Comparison of ENCODE assay signal across 8 cellular contexts in genomic region chr13:52599853-52600603, GRCh38. TPM values are rescaled to one million over a fixed set of nuclear protein-coding genes. Genes with fewer than 3 reads are reported as not detected.
DNase-seq lines count a peak whose midpoint lies in the region; ATAC-seq, FAIRE-seq and TF ChIP-seq lines count a peak whose summit lies in the region.

No MANE protein-coding gene starts in this region.

- H3K27me3 Mint-ChIP-seq in chondrocyte (ENCODE audit: low read depth), result no peaks in the 10 kb centered on the region

- TF ChIP-seq POLR2A in HepG2 (IDR thresholded peaks at IDR 0.05; ENCODE audit: insufficient read depth in 1 of 2, low read depth in 2 of 2, low read length in 2 of 2), result peak; percentile 45 to 63

- H3K4me3 Mint-ChIP-seq in chondrocyte (ENCODE audit: unreplicated experiment), result peak overlapping the region; percentile 79

- H3K9me3 ChIP-seq in HepG2 (ENCODE audit: low read length) (no peaks in the 10 kb centered on the region), thoracic aorta (no peaks in the 10 kb centered on the region)

- TF ChIP-seq RAD21 in HepG2 (CRISPR knock-in tag; IDR thresholded peaks at IDR 0.05), result no peak; the same call in 1 of the 2 replicates

- H3K4me3 ChIP-seq in HepG2 (replicated peaks in 1 of 3; ENCODE audit: insufficient read depth in 1 of 3, low read depth in 2 of 3, low read length in 3 of 3) (peak overlapping the region; percentile 64 to 69 (median 64); a peak in 5 of 6 replicates), thoracic aorta (peak overlapping the region; percentile 96)

- POLR2A ChIA-PET in HepG2 (lab: Yijun Ruan, JAX), result interaction anchor here (1.7 to 3.8 kb wide), 2 partner anchors 17 to 53 kb away, joined by 16 to 19 read pairs; partner anchors contain the start of gene SUGT1

- no peaks in the 10 kb centered on the region for H3K9me3 Mint-ChIP-seq in chondrocyte (ENCODE audit: low read depth)

- DNase-seq in Right ventricle myocardium inferior (ENCODE audit: missing footprints) (peak; percentile 70), cardiac septum (ENCODE audit: low spot score) (no peak), NOMO-1 (lab: John Stamatoyannopoulos, UW; ENCODE audit: unreplicated experiment in 2 of 2) (peak; percentile 39 to 63), chondrocyte (ENCODE audit: low spot score) (no peak), HepG2 (ENCODE audit: low spot score) (no peak), thoracic aorta (ENCODE audit: low spot score) (no peak), superior temporal gyrus (ENCODE audit: extremely low spot score) (no peak)

- peak overlapping the region; percentile 64 for H3K4me2 ChIP-seq in HepG2 (ENCODE audit: low read depth, low read length)

- no peak for TF ChIP-seq EP300 in HepG2 (IDR thresholded peaks at IDR 0.05; ENCODE audit: low read depth in 2 of 2, low read length in 2 of 2)
- TF ChIP-seq EP300 in HepG2 (CRISPR knock-in tag; IDR thresholded peaks at IDR 0.05; ENCODE audit: borderline replicate concordance), result no peak

- peak overlapping the region; percentile 74 for H3K9ac ChIP-seq in HepG2 (ENCODE audit: insufficient read depth, low read depth, low read length)

- no peaks in the 10 kb centered on the region for H3K79me2 ChIP-seq in HepG2 (ENCODE audit: insufficient read depth, low read length)

- H3K36me3 Mint-ChIP-seq in chondrocyte (ENCODE audit: low read depth), result no peaks in the 10 kb centered on the region

- no peaks in the 10 kb centered on the region for H4K20me1 ChIP-seq in HepG2 (ENCODE audit: insufficient read depth, low read length)

- TSS peak; percentile 54 for BruUV-seq in HepG2 (replicated peaks; lab: Mats Ljungman, UMichigan)

- TF ChIP-seq CTCF in chondrocyte (IDR thresholded peaks at IDR 0.05) (no peak), HepG2 (CRISPR knock-in tag; IDR thresholded peaks at IDR 0.05) (peak; percentile 25; the same call in 1 of the 2 replicates), thoracic aorta (IDR thresholded peaks at IDR 0.05) (no peak)

- H3K4me1 ChIP-seq in HepG2 (ENCODE audit: insufficient read depth, low read length) (peaks cover 40% of the 10 kb centered on the region), thoracic aorta (ENCODE audit: control insufficient read depth in 1 of 2, low read depth in 2 of 2) (peaks cover 0 to 10% of the 10 kb centered on the region in 2 donors)

- in situ Hi-C loops in HepG2 (cut with HindIII; ENCODE audit: extremely low pct_ligation_motif_present, low pct_unique_long_range_greater_than_20kb), result loop anchor here (10.0 to 25.0 kb wide), 3 partner anchors 55 to 537 kb away; partner anchors contain the start of gene SUGT1

- H3K27me3 ChIP-seq in HepG2 (ENCODE audit: control insufficient read depth in 1 of 2, insufficient read depth in 2 of 2, low read length in 2 of 2) (no peaks in the 10 kb centered on the region; a peak in 1 of 5 replicates), thoracic aorta (replicated peaks; ENCODE audit: insufficient read depth) (no peaks in the 10 kb centered on the region)

- H3K27ac ChIP-seq in HepG2 (ENCODE audit: extremely low read length, insufficient read depth, low read length), result peak overlapping the region; percentile 82
- H3K27ac ChIP-seq in thoracic aorta, result peak overlapping the region; percentile 73 to 89

- intact Hi-C loops in Right ventricle myocardium inferior (cut with DNase I) (no loop called here), cardiac septum (cut with DNase I) (no loop called here), HepG2 (cut with micrococcal nuclease; ENCODE audit: unreplicated experiment) (no loop called here)

- no peak for FAIRE-seq in HepG2 (lab: Jason Lieb, UNC)

- CTCF ChIA-PET in HepG2 (lab: Yijun Ruan, JAX; ENCODE audit: low intra/inter-chr PET ratio, low total read pairs), result no interaction called here

- H3K36me3 ChIP-seq in HepG2 (replicated peaks in 1 of 2; ENCODE audit: control insufficient read depth in 1 of 2, insufficient read depth in 2 of 2, low read length in 2 of 2), result no peaks in the 10 kb centered on the region
- no peaks in the 10 kb centered on the region for H3K36me3 ChIP-seq in thoracic aorta

- peaks cover 19% of the 10 kb centered on the region for H3K4me1 Mint-ChIP-seq in chondrocyte (ENCODE audit: low read depth)

- H3K27ac Mint-ChIP-seq in chondrocyte (ENCODE audit: unreplicated experiment), result peak overlapping the region; percentile 90

- peak; percentile 85 for ATAC-seq in Right ventricle myocardium inferior
- peak; percentile 70 for ATAC-seq in HG02763 (IDR thresholded peaks at IDR 0.05; ENCODE audit: unreplicated experiment)
- ATAC-seq in HepG2, result peak; percentile 78
- ATAC-seq in thoracic aorta (ENCODE audit: insufficient number of reproducible peaks, low FRiP score, low read depth), result peak; percentile 17

- 56% methylated on average over 22 of the region's 73 CpGs for WGBS in HepG2 (ENCODE audit: low lambda C conversion rate)

- H2AFZ ChIP-seq in HepG2 (ENCODE audit: low read length), result peak overlapping the region; percentile 52

TF ChIP-seq in HepG2, 621 proteins besides CTCF, POLR2A, EP300 and RAD21 (continues in another document):
- 0 out of 2 replicates have a peak, but pooled peaks have one; percentile 48 for TF ChIP-seq ZBTB8A (CRISPR knock-in tag; IDR thresholded peaks at IDR 0.05; ENCODE audit: borderline replicate concordance, low read depth)
- TF ChIP-seq AGO2 (optimal IDR thresholded peaks at IDR 0.05; ENCODE audit: low read depth, low read length), result peak; percentile 21
- TF ChIP-seq GPN1 (CRISPR knock-in tag; IDR thresholded peaks at IDR 0.05; ENCODE audit: borderline replicate concordance), result no peak
- no peak for TF ChIP-seq CREB1 (IDR thresholded peaks at IDR 0.05)
- TF ChIP-seq CREB1 (CRISPR knock-in tag; IDR thresholded peaks at IDR 0.05), result no peak
- 0 out of 2 replicates have a peak, but pooled peaks have one; percentile 44 for TF ChIP-seq ZNF230 (CRISPR knock-in tag; IDR thresholded peaks at IDR 0.05)
- peak; percentile 83 for TF ChIP-seq BHLHE40 (IDR thresholded peaks at IDR 0.05; ENCODE audit: low read length)
- peak; percentile 26; the same call in 1 of the 2 replicates for TF ChIP-seq SRY (CRISPR knock-in tag; IDR thresholded peaks at IDR 0.05)
- TF ChIP-seq GABPB1 (CRISPR knock-in tag; IDR thresholded peaks at IDR 0.05), result peak; percentile 68; the same call in 1 of the 2 replicates
- TF ChIP-seq PHF21A (CRISPR knock-in tag; IDR thresholded peaks at IDR 0.05), result peak; percentile 36; the same call in 1 of the 2 replicates

RNA-seq across cellular contexts. Expression of gene HNRNPA1L2, which starts 42.2 kb away (rescaled TPM):
- 1.5 TPM for total RNA-seq in Right ventricle myocardium inferior
- total RNA-seq in cardiac septum, result 4.3 TPM
- 7.3 to 10.9 TPM (median 7.4 TPM) in 3 replicates for total RNA-seq in chondrocyte
- total RNA-seq in HepG2 (2016; rRNA removed; fragmentation: Illumina TruSeq; extraction: Trizol), result 7.1 and 7.7 TPM in 2 replicates
- 1.3 and 1.4 TPM in 2 replicates for total RNA-seq in HepG2 (2016; cell fraction: cytosol; rRNA removed; fragmentation: Illumina TruSeq; extraction: Trizol; ENCODE audit: low read depth)
- total RNA-seq in HepG2 (2016; cell fraction: insoluble cytoplasmic fraction; rRNA removed; fragmentation: Illumina TruSeq; extraction: Trizol), result 7.2 and 7.8 TPM in 2 replicates
- total RNA-seq in HepG2 (2016; cell fraction: membrane; rRNA removed; fragmentation: Illumina TruSeq; extraction: Trizol), result 4.5 TPM in 2 replicates
- 6.4 and 6.6 TPM in 2 replicates for total RNA-seq in HepG2 (2016; cell fraction: nucleus; rRNA removed; fragmentation: Illumina TruSeq; extraction: Trizol)
- polyA plus RNA-seq in HepG2 (2011; rRNA removed), result 3.1 and 3.6 TPM in 2 replicates
- polyA plus RNA-seq in HepG2 (2011; cell fraction: cytosol; rRNA removed), result 2.0 and 3.9 TPM in 2 replicates
- 3.2 and 5.4 TPM in 2 replicates for polyA plus RNA-seq in HepG2 (2011; cell fraction: nucleus; rRNA removed)
- polyA plus RNA-seq in HepG2 (2012), result 10.3 and 11.8 TPM in 2 replicates
- polyA plus RNA-seq in HepG2 (2016; cell fraction: cytosol; fragmentation: Illumina TruSeq; extraction: Trizol; ENCODE audit: low read depth), result 1.7 and 2.8 TPM in 2 replicates
- 13.5 and 15.9 TPM in 2 replicates for polyA plus RNA-seq in HepG2 (2016; cell fraction: insoluble cytoplasmic fraction; fragmentation: Illumina TruSeq; extraction: Trizol; ENCODE audit: low read depth)
- 5.0 and 6.1 TPM in 2 replicates for polyA plus RNA-seq in HepG2 (2016; cell fraction: membrane; fragmentation: Illumina TruSeq; extraction: Trizol; ENCODE audit: low read depth)
- polyA plus RNA-seq in HepG2 (2016; cell fraction: nucleus; fragmentation: Illumina TruSeq; extraction: Trizol; ENCODE audit: insufficient read depth, low read depth), result 17.9 and 18.5 TPM in 2 replicates
- polyA minus RNA-seq in HepG2 (2011; rRNA and poly(A)+ RNA removed; ENCODE audit: low replicate concordance), result 0.30 and 1.6 TPM in 2 replicates
- polyA minus RNA-seq in HepG2 (2011; cell fraction: cytosol; rRNA and poly(A)+ RNA removed), result 0.69 TPM in 1 of 2 replicates, not detected in the other
- polyA minus RNA-seq in HepG2 (2011; cell fraction: nucleus; rRNA and poly(A)+ RNA removed), result 8.0 and 11.7 TPM in 2 replicates
- 1 to 10 TPM; 6.9 to 8.7 TPM for total RNA-seq in thoracic aorta

RNA-seq across cellular contexts. Expression of gene SUGT1, which starts 52.6 kb away (rescaled TPM):
- total RNA-seq in Right ventricle myocardium inferior, result 55.5 TPM
- total RNA-seq in cardiac septum, result 49.1 TPM
- 46.6 to 57.5 TPM (median 50.5 TPM) in 3 replicates for total RNA-seq in chondrocyte
- 71.2 and 113 TPM in 2 replicates for total RNA-seq in HepG2 (2016; rRNA removed; fragmentation: Illumina TruSeq; extraction: Trizol)
- 29.1 and 29.3 TPM in 2 replicates for total RNA-seq in HepG2 (2016; cell fraction: cytosol; rRNA removed; fragmentation: Illumina TruSeq; extraction: Trizol; ENCODE audit: low read depth)
- 71.6 and 119 TPM in 2 replicates for total RNA-seq in HepG2 (2016; cell fraction: insoluble cytoplasmic fraction; rRNA removed; fragmentation: Illumina TruSeq; extraction: Trizol)
- total RNA-seq in HepG2 (2016; cell fraction: membrane; rRNA removed; fragmentation: Illumina TruSeq; extraction: Trizol), result 37.8 and 38.6 TPM in 2 replicates
- 38.3 and 46.1 TPM in 2 replicates for total RNA-seq in HepG2 (2016; cell fraction: nucleus; rRNA removed; fragmentation: Illumina TruSeq; extraction: Trizol)
- 17.4 and 23.1 TPM in 2 replicates for polyA plus RNA-seq in HepG2 (2011; rRNA removed)
- polyA plus RNA-seq in HepG2 (2011; cell fraction: cytosol; rRNA removed), result 14.0 and 15.7 TPM in 2 replicates
- polyA plus RNA-seq in HepG2 (2011; cell fraction: nucleus; rRNA removed), result 8.9 and 11.4 TPM in 2 replicates
- 38.9 and 47.7 TPM in 2 replicates for polyA plus RNA-seq in HepG2 (2012)
- 34.3 and 35.9 TPM in 2 replicates for polyA plus RNA-seq in HepG2 (2016; cell fraction: cytosol; fragmentation: Illumina TruSeq; extraction: Trizol; ENCODE audit: low read depth)
- polyA plus RNA-seq in HepG2 (2016; cell fraction: insoluble cytoplasmic fraction; fragmentation: Illumina TruSeq; extraction: Trizol; ENCODE audit: low read depth), result 114 and 117 TPM in 2 replicates
- 33.9 and 34.2 TPM in 2 replicates for polyA plus RNA-seq in HepG2 (2016; cell fraction: membrane; fragmentation: Illumina TruSeq; extraction: Trizol; ENCODE audit: low read depth)
- polyA plus RNA-seq in HepG2 (2016; cell fraction: nucleus; fragmentation: Illumina TruSeq; extraction: Trizol; ENCODE audit: insufficient read depth, low read depth), result 45.9 and 47.6 TPM in 2 replicates
- 15.3 and 25.1 TPM in 2 replicates for polyA minus RNA-seq in HepG2 (2011; rRNA and poly(A)+ RNA removed; ENCODE audit: low replicate concordance)
- 11.3 and 12.1 TPM in 2 replicates for polyA minus RNA-seq in HepG2 (2011; cell fraction: cytosol; rRNA and poly(A)+ RNA removed)
- 40.0 and 48.8 TPM in 2 replicates for polyA minus RNA-seq in HepG2 (2011; cell fraction: nucleus; rRNA and poly(A)+ RNA removed)
- total RNA-seq in thoracic aorta, result 10 to 100 TPM; 30.8 to 36.0 TPM

Comparison
In these comparisons a context has a peak if more than half of its experiments do, and no peak if none do; other contexts are left out.
1. DNase-seq: peak in Right ventricle myocardium inferior (single experiment) and NOMO-1 (2 of 2); none in cardiac septum (single experiment), chondrocyte (single experiment), HepG2 (single experiment), thoracic aorta (single experiment) and superior temporal gyrus (single experiment).
2. ATAC-seq: peak in every context shown above with its lines; median percentile 85 in Right ventricle myocardium inferior; 78 in HepG2; 70 in HG02763; 17 in thoracic aorta.